ENCODE assay signal across 2 cellular contexts in genomic region chr15:101239724-101240136, GRCh38.
TF ChIP-seq lines count a peak whose summit lies in the region.

No MANE protein-coding gene starts in this region.

TF ChIP-seq in liver, 16 proteins besides CTCF, POLR2A, EP300 and RAD21:
- TF ChIP-seq REST (IDR thresholded peaks at IDR 0.05), result no peak
- TF ChIP-seq JUND (IDR thresholded peaks at IDR 0.05), result no peak
- TF ChIP-seq, protein P1, sequence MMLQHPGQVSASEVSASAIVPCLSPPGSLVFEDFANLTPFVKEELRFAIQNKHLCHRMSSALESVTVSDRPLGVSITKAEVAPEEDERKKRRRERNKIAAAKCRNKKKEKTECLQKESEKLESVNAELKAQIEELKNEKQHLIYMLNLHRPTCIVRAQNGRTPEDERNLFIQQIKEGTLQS (IDR thresholded peaks at IDR 0.05), result no peak

TF ChIP-seq in HepG2, 621 proteins besides CTCF, POLR2A, EP300 and RAD21:
- no peak for TF ChIP-seq KDM4B (CRISPR knock-in tag; IDR thresholded peaks at IDR 0.05)
- no peak for TF ChIP-seq MAFG (CRISPR knock-in tag; IDR thresholded peaks at IDR 0.05)
- TF ChIP-seq, protein P2, sequence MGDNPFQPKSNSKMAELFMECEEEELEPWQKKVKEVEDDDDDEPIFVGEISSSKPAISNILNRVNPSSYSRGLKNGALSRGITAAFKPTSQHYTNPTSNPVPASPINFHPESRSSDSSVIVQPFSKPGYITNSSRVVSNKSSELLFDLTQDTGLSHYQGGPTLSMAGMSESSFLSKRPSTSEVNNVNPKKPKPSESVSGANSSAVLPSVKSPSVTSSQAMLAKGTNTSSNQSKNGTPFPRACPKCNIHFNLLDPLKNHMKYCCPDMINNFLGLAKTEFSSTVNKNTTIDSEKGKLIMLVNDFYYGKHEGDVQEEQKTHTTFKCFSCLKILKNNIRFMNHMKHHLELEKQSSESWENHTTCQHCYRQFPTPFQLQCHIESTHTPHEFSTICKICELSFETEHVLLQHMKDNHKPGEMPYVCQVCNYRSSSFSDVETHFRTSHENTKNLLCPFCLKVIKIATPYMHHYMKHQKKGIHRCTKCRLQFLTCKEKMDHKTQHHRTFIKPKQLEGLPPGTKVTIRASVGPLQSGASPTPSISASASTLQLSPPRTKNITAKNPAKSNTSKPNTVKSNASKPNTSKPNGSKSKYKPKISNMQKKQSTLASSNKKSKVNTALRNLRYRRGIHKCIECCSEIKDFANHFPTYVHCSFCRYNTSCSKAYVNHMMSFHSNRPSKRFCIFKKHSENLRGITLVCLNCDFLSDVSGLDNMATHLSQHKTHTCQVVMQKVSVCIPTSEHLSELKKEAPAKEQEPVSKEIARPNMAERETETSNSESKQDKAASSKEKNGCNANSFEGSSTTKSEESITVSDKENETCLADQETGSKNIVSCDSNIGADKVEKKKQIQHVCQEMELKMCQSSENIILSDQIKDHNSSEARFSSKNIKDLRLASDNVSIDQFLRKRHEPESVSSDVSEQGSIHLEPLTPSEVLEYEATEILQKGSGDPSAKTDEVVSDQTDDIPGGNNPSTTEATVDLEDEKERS (CRISPR knock-in tag; IDR thresholded peaks at IDR 0.05), result no peak
- TF ChIP-seq ARNT (IDR thresholded peaks at IDR 0.05), result no peak
- no peak for TF ChIP-seq DMAP1 (CRISPR knock-in tag; IDR thresholded peaks at IDR 0.05)
- no peak for TF ChIP-seq TRIM22 (IDR thresholded peaks at IDR 0.05)
- TF ChIP-seq, protein P3, sequence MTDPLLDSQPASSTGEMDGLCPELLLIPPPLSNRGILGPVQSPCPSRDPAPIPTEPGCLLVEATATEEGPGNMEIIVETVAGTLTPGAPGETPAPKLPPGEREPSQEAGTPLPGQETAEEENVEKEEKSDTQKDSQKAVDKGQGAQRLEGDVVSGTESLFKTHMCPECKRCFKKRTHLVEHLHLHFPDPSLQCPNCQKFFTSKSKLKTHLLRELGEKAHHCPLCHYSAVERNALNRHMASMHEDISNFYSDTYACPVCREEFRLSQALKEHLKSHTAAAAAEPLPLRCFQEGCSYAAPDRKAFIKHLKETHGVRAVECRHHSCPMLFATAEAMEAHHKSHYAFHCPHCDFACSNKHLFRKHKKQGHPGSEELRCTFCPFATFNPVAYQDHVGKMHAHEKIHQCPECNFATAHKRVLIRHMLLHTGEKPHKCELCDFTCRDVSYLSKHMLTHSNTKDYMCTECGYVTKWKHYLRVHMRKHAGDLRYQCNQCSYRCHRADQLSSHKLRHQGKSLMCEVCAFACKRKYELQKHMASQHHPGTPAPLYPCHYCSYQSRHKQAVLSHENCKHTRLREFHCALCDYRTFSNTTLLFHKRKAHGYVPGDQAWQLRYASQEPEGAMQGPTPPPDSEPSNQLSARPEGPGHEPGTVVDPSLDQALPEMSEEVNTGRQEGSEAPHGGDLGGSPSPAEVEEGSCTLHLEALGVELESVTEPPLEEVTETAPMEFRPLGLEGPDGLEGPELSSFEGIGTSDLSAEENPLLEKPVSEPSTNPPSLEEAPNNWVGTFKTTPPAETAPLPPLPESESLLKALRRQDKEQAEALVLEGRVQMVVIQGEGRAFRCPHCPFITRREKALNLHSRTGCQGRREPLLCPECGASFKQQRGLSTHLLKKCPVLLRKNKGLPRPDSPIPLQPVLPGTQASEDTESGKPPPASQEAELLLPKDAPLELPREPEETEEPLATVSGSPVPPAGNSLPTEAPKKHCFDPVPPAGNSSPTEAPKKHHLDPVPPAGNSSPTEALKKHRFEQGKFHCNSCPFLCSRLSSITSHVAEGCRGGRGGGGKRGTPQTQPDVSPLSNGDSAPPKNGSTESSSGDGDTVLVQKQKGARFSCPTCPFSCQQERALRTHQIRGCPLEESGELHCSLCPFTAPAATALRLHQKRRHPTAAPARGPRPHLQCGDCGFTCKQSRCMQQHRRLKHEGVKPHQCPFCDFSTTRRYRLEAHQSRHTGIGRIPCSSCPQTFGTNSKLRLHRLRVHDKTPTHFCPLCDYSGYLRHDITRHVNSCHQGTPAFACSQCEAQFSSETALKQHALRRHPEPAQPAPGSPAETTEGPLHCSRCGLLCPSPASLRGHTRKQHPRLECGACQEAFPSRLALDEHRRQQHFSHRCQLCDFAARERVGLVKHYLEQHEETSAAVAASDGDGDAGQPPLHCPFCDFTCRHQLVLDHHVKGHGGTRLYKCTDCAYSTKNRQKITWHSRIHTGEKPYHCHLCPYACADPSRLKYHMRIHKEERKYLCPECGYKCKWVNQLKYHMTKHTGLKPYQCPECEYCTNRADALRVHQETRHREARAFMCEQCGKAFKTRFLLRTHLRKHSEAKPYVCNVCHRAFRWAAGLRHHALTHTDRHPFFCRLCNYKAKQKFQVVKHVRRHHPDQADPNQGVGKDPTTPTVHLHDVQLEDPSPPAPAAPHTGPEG (CRISPR knock-in tag; IDR thresholded peaks at IDR 0.05), result no peak
- no peak for TF ChIP-seq NPAS2 (CRISPR knock-in tag; IDR thresholded peaks at IDR 0.05; ENCODE audit: borderline replicate concordance)
- no peak for TF ChIP-seq CEBPG (CRISPR knock-in tag; IDR thresholded peaks at IDR 0.05)
- TF ChIP-seq GATAD2A (CRISPR knock-in tag; IDR thresholded peaks at IDR 0.05), result no peak
- no peak for TF ChIP-seq ZSCAN21 (CRISPR knock-in tag; IDR thresholded peaks at IDR 0.05; ENCODE audit: borderline replicate concordance)
- no peak for TF ChIP-seq TSC22D2 (CRISPR knock-in tag; IDR thresholded peaks at IDR 0.05; ENCODE audit: borderline replicate concordance)
- TF ChIP-seq, protein P4, sequence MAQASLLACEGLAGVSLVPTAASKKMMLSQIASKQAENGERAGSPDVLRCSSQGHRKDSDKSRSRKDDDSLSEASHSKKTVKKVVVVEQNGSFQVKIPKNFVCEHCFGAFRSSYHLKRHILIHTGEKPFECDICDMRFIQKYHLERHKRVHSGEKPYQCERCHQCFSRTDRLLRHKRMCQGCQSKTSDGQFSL (CRISPR knock-in tag; IDR thresholded peaks at IDR 0.05), result no peak
- TF ChIP-seq, protein P5, sequence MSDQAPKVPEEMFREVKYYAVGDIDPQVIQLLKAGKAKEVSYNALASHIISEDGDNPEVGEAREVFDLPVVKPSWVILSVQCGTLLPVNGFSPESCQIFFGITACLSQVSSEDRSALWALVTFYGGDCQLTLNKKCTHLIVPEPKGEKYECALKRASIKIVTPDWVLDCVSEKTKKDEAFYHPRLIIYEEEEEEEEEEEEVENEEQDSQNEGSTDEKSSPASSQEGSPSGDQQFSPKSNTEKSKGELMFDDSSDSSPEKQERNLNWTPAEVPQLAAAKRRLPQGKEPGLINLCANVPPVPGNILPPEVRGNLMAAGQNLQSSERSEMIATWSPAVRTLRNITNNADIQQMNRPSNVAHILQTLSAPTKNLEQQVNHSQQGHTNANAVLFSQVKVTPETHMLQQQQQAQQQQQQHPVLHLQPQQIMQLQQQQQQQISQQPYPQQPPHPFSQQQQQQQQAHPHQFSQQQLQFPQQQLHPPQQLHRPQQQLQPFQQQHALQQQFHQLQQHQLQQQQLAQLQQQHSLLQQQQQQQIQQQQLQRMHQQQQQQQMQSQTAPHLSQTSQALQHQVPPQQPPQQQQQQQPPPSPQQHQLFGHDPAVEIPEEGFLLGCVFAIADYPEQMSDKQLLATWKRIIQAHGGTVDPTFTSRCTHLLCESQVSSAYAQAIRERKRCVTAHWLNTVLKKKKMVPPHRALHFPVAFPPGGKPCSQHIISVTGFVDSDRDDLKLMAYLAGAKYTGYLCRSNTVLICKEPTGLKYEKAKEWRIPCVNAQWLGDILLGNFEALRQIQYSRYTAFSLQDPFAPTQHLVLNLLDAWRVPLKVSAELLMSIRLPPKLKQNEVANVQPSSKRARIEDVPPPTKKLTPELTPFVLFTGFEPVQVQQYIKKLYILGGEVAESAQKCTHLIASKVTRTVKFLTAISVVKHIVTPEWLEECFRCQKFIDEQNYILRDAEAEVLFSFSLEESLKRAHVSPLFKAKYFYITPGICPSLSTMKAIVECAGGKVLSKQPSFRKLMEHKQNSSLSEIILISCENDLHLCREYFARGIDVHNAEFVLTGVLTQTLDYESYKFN (CRISPR knock-in tag; conservative IDR thresholded peaks at IDR 0.05), result no peak
